Comparison of ENCODE assay signal across 13 cellular contexts in the genomic region with DNA sequence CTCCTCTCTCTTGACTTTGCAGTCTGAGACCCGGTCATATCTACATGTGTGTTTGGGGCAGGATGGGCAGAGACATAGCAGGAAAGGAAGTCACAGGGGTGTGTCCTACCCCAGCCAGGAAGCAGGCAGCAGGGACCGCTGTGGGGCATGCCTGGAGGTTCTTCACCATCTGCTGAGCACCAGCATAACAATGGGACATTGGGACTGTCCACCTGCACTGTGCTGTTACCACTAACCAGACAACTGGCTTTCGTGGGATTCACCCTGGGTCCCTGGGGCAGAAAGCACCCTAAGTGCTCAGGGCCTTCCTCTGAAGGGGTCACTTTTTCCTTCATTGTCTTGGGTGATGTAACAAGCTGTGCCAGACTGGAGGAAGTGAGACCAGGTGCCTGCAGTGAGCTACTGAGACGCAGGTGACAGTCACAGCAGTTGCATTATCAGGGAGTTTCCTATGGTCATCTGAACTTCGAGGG. TPM values are rescaled to one million over a fixed set of nuclear protein-coding genes. Genes with fewer than 3 reads are reported as not detected.
DNase-seq lines count a peak whose midpoint lies in the region; ATAC-seq, FAIRE-seq and TF ChIP-seq lines count a peak whose summit lies in the region.
"Had no signal": no experiment of that assay in that cellular context is flagged by ENCODE, and none has a peak within 500 bp of the region (broad histone marks: within the 10 kb centered on the region; RNA-seq: fewer than 3 reads in every experiment).

No MANE protein-coding gene starts in this region.

- H3K27me3 Mint-ChIP-seq in CD4-positive, alpha-beta T cell, result no peaks in the 10 kb centered on the region
- H3K27me3 Mint-ChIP-seq in activated naive CD4-positive, alpha-beta T cell treated with anti-CD3 and anti-CD28 coated beads, Interleukin-2, amount 50 U/mL, for 24 hours, result no peaks in the 10 kb centered on the region

- no peaks in the 10 kb centered on the region for H3K79me2 ChIP-seq in OCI-LY1 (ENCODE audit: insufficient read depth, low read length)

- peaks cover 5% of the 10 kb centered on the region for H3K36me3 Mint-ChIP-seq in CD4-positive, alpha-beta T cell (ENCODE audit: low read depth)
- no peaks in the 10 kb centered on the region for H3K36me3 Mint-ChIP-seq in activated naive CD4-positive, alpha-beta T cell treated with anti-CD3 and anti-CD28 coated beads, Interleukin-2, amount 50 U/mL, for 24 hours

- no peaks in the 10 kb centered on the region for H3K27me3 ChIP-seq in CD4-positive, alpha-beta T cell (ENCODE audit: control insufficient read depth, insufficient read depth, low read length)
- H3K27me3 ChIP-seq in OCI-LY1 (ENCODE audit: insufficient read depth, low read length), result no peaks in the 10 kb centered on the region

- H3K9me3 ChIP-seq in CD4-positive, alpha-beta T cell (ENCODE audit: control insufficient read depth, low read length), result peaks cover 4% of the 10 kb centered on the region
- H3K9me3 ChIP-seq in OCI-LY1 (ENCODE audit: low read length), result peaks cover 3% of the 10 kb centered on the region; the same call in 1 of the 2 replicates

- H3K27ac ChIP-seq in CD4-positive, alpha-beta T cell (ENCODE audit: low read depth, low read length), result peak overlapping the region; percentile 36
- peak overlapping the region; percentile 62 for H3K27ac ChIP-seq in OCI-LY1 (ENCODE audit: low read depth, low read length, poor library complexity, severe bottlenecking)

- ATAC-seq in CD4-positive, alpha-beta T cell (ENCODE audit: poor library complexity), result peak; percentile 43
- no peak for ATAC-seq in GM18868 (IDR thresholded peaks at IDR 0.05; ENCODE audit: unreplicated experiment)

- POLR2A ChIA-PET in CD4-positive, alpha-beta T cell (lab: Charles Lee), result interaction anchor here (1.0 kb wide), 1 partner anchor 52 kb away, joined by 3 read pairs; no protein-coding TSS in a partner anchor

- CTCF ChIA-PET in CD4-positive, alpha-beta T cell (lab: Charles Lee), result interaction anchor here (1.2 kb wide), 1 partner anchor 35 kb away, joined by 3 read pairs; no protein-coding TSS in a partner anchor

- H2AFZ ChIP-seq in OCI-LY1 (ENCODE audit: low read length), result no peak overlapping the region

- H3K36me3 ChIP-seq in OCI-LY1 (ENCODE audit: insufficient read depth, low read length), result no peaks in the 10 kb centered on the region

- peaks cover 31% of the 10 kb centered on the region for H3K4me1 ChIP-seq in OCI-LY1 (ENCODE audit: insufficient read depth, low read length, severe bottlenecking)

- FAIRE-seq in GM18507 (lab: Jason Lieb, UNC), result peak; percentile 86
- FAIRE-seq: endometrium had no signal

- DNase-seq in CD4-positive, alpha-beta T cell, result peak in 6 of 10 experiments; percentile 7 to 41 (median 20)
- DNase-seq in GM18507 (ENCODE audit: extremely low spot score, insufficient read length, low read depth), result no peak
- no peak for DNase-seq in DMS53 treated with DMSO at 0.1 percent for 48 hours (lab: John Stamatoyannopoulos, UW; ENCODE audit: unreplicated experiment)
- no peak for DNase-seq in DMS79 treated with DMSO at 0.1 percent for 48 hours (lab: John Stamatoyannopoulos, UW)
- no peak for DNase-seq in NCI-H1930 (lab: John Stamatoyannopoulos, UW)
- DNase-seq: Calu3, NCI-H446 treated with DMSO at 0.1 percent for 48 hours, T-helper 9 cell had no signal

- H3K9me2 ChIP-seq in OCI-LY1 (ENCODE audit: low read depth, low read length), result no peaks in the 10 kb centered on the region

- intact Hi-C loops in CD4-positive, alpha-beta T cell (cut with DNase I, micrococcal nuclease), result no loop called here

- TF ChIP-seq CTCF in CD4-positive, alpha-beta T cell (IDR thresholded peaks at IDR 0.05), result no peak
- no peak for TF ChIP-seq CTCF in OCI-LY1 (IDR thresholded peaks at IDR 0.05; ENCODE audit: low read length)

- H3K27ac Mint-ChIP-seq in CD4-positive, alpha-beta T cell, result peak overlapping the region; percentile 81
- H3K27ac Mint-ChIP-seq in activated naive CD4-positive, alpha-beta T cell treated with anti-CD3 and anti-CD28 coated beads, Interleukin-2, amount 50 U/mL, for 24 hours, result peak overlapping the region; percentile 95

- peak overlapping the region; percentile 70 for H3K4me3 Mint-ChIP-seq in CD4-positive, alpha-beta T cell
- peak overlapping the region; percentile 61 for H3K4me3 Mint-ChIP-seq in activated naive CD4-positive, alpha-beta T cell treated with anti-CD3 and anti-CD28 coated beads, Interleukin-2, amount 50 U/mL, for 24 hours

- H3F3A ChIP-seq in OCI-LY1 (ENCODE audit: insufficient read depth, low read length), result no peaks in the 10 kb centered on the region

- no peaks in the 10 kb centered on the region for H4K20me1 ChIP-seq in OCI-LY1 (ENCODE audit: insufficient read depth, low read length)

- peaks cover 3% of the 10 kb centered on the region for H3K9me3 Mint-ChIP-seq in CD4-positive, alpha-beta T cell
- H3K9me3 Mint-ChIP-seq in activated naive CD4-positive, alpha-beta T cell treated with anti-CD3 and anti-CD28 coated beads, Interleukin-2, amount 50 U/mL, for 24 hours, result peaks cover 6% of the 10 kb centered on the region

- no peak overlapping the region for H3K4me3 ChIP-seq in OCI-LY1 (ENCODE audit: low read depth, low read length, poor library complexity, severe bottlenecking)

- no peak overlapping the region for H3K9ac ChIP-seq in OCI-LY1 (ENCODE audit: low read length)

- peaks cover 36% of the 10 kb centered on the region for H3K4me1 Mint-ChIP-seq in CD4-positive, alpha-beta T cell (ENCODE audit: low read depth)
- H3K4me1 Mint-ChIP-seq in activated naive CD4-positive, alpha-beta T cell treated with anti-CD3 and anti-CD28 coated beads, Interleukin-2, amount 50 U/mL, for 24 hours, result peaks cover 32% of the 10 kb centered on the region

- peak overlapping the region; percentile 40; the same call in 1 of the 2 replicates for H3K4me2 ChIP-seq in OCI-LY1 (ENCODE audit: low read length)

RNA-seq across cellular contexts. Expression of a gene that starts 2.6 kb away (rescaled TPM):
- total RNA-seq in CD4-positive, alpha-beta T cell, result 10 to 100 TPM; 28.4 to 29.9 TPM

RNA-seq across cellular contexts. Expression of a gene that starts 18.9 kb away (rescaled TPM):
- 10 to 100 TPM; 45.7 to 48.8 TPM for total RNA-seq in CD4-positive, alpha-beta T cell

RNA-seq across cellular contexts. Expression of a gene that starts 23.9 kb away (rescaled TPM):
- not detected for total RNA-seq in CD4-positive, alpha-beta T cell
- total RNA-seq: Calu3, ureter had no signal

RNA-seq across cellular contexts. Expression of a gene that starts 31.6 kb away (rescaled TPM):
- under 1 TPM; 0.58 to 0.59 TPM for total RNA-seq in CD4-positive, alpha-beta T cell

RNA-seq across cellular contexts. Expression of a gene that starts 38.2 kb away (rescaled TPM):
- 100 to 1,000 TPM; 136 to 144 TPM for total RNA-seq in CD4-positive, alpha-beta T cell

Comparison
In these comparisons a context has a peak if more than half of its experiments do, and no peak if none do; other contexts are left out.
1. DNase-seq: peak in CD4-positive, alpha-beta T cell (6 of 10); none in GM18507 (single experiment), DMS53 treated with DMSO at 0.1 percent for 48 hours (single experiment), DMS79 treated with DMSO at 0.1 percent for 48 hours (single experiment) and NCI-H1930 (0 of 2).